1 cellular context compared by ENCODE assay signal in the genomic region with DNA sequence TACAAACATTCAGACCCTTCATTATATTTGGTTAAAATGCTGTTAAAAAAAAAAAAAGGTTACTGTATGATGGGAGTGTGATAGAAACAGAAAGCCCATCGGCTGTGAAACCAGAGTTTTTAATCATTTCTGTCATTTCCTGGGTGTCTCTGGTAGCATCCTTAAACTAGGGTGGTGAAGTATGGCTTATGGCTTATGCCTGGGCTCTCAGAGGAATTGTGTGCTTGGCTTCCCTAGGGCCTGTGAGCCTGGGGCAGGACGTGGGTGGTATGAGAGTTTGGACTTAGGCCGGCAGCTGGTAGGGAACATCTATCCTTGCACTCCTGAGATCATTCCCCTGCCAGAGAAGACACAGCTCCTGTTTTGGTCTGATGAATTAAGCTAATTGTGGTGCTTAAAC.
TF ChIP-seq lines count a peak whose summit lies in the region.

No MANE protein-coding gene starts in this region.

TF ChIP-seq in WTC11, 78 proteins besides CTCF, POLR2A, EP300 and RAD21 (continued from another document):
- TF ChIP-seq, protein P1, sequence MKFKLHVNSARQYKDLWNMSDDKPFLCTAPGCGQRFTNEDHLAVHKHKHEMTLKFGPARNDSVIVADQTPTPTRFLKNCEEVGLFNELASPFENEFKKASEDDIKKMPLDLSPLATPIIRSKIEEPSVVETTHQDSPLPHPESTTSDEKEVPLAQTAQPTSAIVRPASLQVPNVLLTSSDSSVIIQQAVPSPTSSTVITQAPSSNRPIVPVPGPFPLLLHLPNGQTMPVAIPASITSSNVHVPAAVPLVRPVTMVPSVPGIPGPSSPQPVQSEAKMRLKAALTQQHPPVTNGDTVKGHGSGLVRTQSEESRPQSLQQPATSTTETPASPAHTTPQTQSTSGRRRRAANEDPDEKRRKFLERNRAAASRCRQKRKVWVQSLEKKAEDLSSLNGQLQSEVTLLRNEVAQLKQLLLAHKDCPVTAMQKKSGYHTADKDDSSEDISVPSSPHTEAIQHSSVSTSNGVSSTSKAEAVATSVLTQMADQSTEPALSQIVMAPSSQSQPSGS (CRISPR knock-in tag; IDR thresholded peaks at IDR 0.05; ENCODE audit: borderline replicate concordance, low read depth), result no peak
- TF ChIP-seq CBFB (CRISPR knock-in tag; IDR thresholded peaks at IDR 0.05; ENCODE audit: low read depth), result no peak
